In genomic region chr17:40901981-40902862, GRCh38 we compare ENCODE assay signal across 10 cellular contexts. TPM values are rescaled to one million over a fixed set of nuclear protein-coding genes. Genes with fewer than 3 reads are reported as not detected.
DNase-seq lines count a peak whose midpoint lies in the region; ATAC-seq and TF ChIP-seq lines count a peak whose summit lies in the region.
"Had no signal": no experiment of that assay in that cellular context is flagged by ENCODE, and none has a peak within 500 bp of the region (broad histone marks: within the 10 kb centered on the region; RNA-seq: fewer than 3 reads in every experiment).

No MANE protein-coding gene starts in this region.

- H3K4me1 ChIP-seq in SJSA1 (replicated peaks): peaks cover 25% of the 10 kb centered on the region

- no peaks in the 10 kb centered on the region for H3K36me3 ChIP-seq in SJSA1
- no peaks in the 10 kb centered on the region for H3K36me3 ChIP-seq in kidney epithelial cell (ENCODE audit: control insufficient read depth, insufficient read depth, low read length)

- no peak for ATAC-seq in GM18868 (IDR thresholded peaks at IDR 0.05; ENCODE audit: unreplicated experiment)

- no peaks in the 10 kb centered on the region for H3K9me3 ChIP-seq in SJSA1 (replicated peaks)

- H3K27me3 ChIP-seq in SJSA1 (replicated peaks) (no peaks in the 10 kb centered on the region), kidney epithelial cell (ENCODE audit: control insufficient read depth, insufficient read depth, low read length) (no peaks in the 10 kb centered on the region)

- DNase-seq in AG10803 (ENCODE audit: low read depth) (peak; percentile 16), HT1080 (ENCODE audit: low read depth) (peak; percentile 42), SJSA1 (ENCODE audit: low read depth in 1 of 2, low spot score in 2 of 2) (peak; percentile 69 to 83), kidney epithelial cell (ENCODE audit: low read depth) (peak; percentile 61), coronary artery (ENCODE audit: low spot score) (no peak), NAMALWA (ENCODE audit: low spot score) (no peak)
- no peak for DNase-seq in activated CD8-positive, alpha-beta memory T cell treated with anti-CD3 and anti-CD28 coated beads for 24 hours
- DNase-seq: NCI-H446 treated with DMSO at 0.1 percent for 48 hours had no signal

- TF ChIP-seq CTCF in AG10803 (conservative IDR thresholded peaks at IDR 0.05; ENCODE audit: low read length) (no peak), kidney epithelial cell (IDR thresholded peaks at IDR 0.05; ENCODE audit: insufficient read depth, low read length, poor library complexity, severe bottlenecking) (no peak), coronary artery (IDR thresholded peaks at IDR 0.05) (no peak)

- H3K4me3 ChIP-seq in AG10803 (ENCODE audit: low read length) (no peak overlapping the region), SJSA1 (no peak overlapping the region), kidney epithelial cell (ENCODE audit: low read depth, low read length) (no peak overlapping the region), coronary artery (no peak overlapping the region)

- H3K27ac ChIP-seq in SJSA1: peak overlapping the region; percentile 74
- H3K27ac ChIP-seq in coronary artery: no peak overlapping the region

RNA-seq across cellular contexts. Expression of gene KRT20, which starts 17.2 kb away (rescaled TPM):
- not detected in 2 replicates for total RNA-seq in HT1080 (2014; rRNA removed; shearing (Covaris generic))
- not detected in 2 replicates for polyA plus RNA-seq in HT1080 (2015; cell fraction: cytosol; rRNA removed)
- 0.09 TPM in 1 of 2 replicates, not detected in the other for polyA plus RNA-seq in HT1080 (2015; cell fraction: nucleus; rRNA removed)
- not detected in 2 replicates for total RNA-seq in SJSA1 (2014; rRNA removed; shearing (Covaris generic))
- not detected in 2 replicates for total RNA-seq in kidney epithelial cell
- total RNA-seq: skeletal muscle tissue had no signal

RNA-seq across cellular contexts. Expression of gene KRT12, which starts 35.2 kb away (rescaled TPM):
- not detected in 2 replicates for total RNA-seq in HT1080 (2014; rRNA removed; shearing (Covaris generic))
- not detected in 2 replicates for polyA plus RNA-seq in HT1080 (2015; cell fraction: cytosol; rRNA removed)
- not detected in 2 replicates for polyA plus RNA-seq in HT1080 (2015; cell fraction: nucleus; rRNA removed)
- not detected in 2 replicates for total RNA-seq in SJSA1 (2014; rRNA removed; shearing (Covaris generic))
- not detected in 2 replicates for total RNA-seq in kidney epithelial cell
- total RNA-seq: skeletal muscle tissue had no signal

RNA-seq across cellular contexts. Expression of gene KRT23, which starts 35.2 kb away (rescaled TPM):
- 0.33 TPM in 1 of 2 replicates, not detected in the other for total RNA-seq in HT1080 (2014; rRNA removed; shearing (Covaris generic))
- not detected in 2 replicates for polyA plus RNA-seq in HT1080 (2015; cell fraction: cytosol; rRNA removed)
- polyA plus RNA-seq in HT1080 (2015; cell fraction: nucleus; rRNA removed): not detected in 2 replicates
- total RNA-seq in SJSA1 (2014; rRNA removed; shearing (Covaris generic)): not detected in 2 replicates
- 24.2 and 25.9 TPM in 2 replicates for total RNA-seq in kidney epithelial cell

Comparison
In these comparisons a context has a peak if more than half of its experiments do, and no peak if none do; other contexts are left out.
1. DNase-seq: peak in AG10803 (single experiment), HT1080 (single experiment), SJSA1 (2 of 2) and kidney epithelial cell (single experiment); none in coronary artery (single experiment), activated CD8-positive, alpha-beta memory T cell treated with anti-CD3 and anti-CD28 coated beads for 24 hours (single experiment) and NAMALWA (single experiment).
2. RNA of gene KRT23, which starts 35.2 kb away (total RNA-seq): 24.2 to 25.9 TPM in kidney epithelial cell; not detected in SJSA1 and 0.33 TPM in HT1080; every median in the first group is over 10 times any median in the second.